11 cellular contexts compared by ENCODE assay signal in the genomic region with DNA sequence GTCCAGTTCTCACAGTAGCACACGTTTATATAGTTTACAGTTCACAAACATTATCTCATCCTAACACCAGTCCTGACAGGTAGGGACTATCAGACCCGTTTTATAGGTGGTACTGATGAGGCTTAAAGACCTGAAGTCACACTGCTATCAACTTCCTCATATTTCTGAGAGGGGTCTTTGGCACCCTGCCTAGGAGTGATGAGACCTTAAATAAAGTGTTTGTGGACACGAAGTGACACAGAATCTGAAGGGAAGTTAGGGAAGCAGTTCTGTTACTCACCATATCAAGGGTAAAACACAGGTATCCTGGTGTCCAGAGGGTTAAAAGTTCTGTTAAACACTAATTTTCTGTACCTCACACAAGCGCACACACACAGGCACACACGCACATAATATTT. TPM values are rescaled to one million over a fixed set of nuclear protein-coding genes. Genes with fewer than 3 reads are reported as not detected.
DNase-seq lines count a peak whose midpoint lies in the region; ATAC-seq and TF ChIP-seq lines count a peak whose summit lies in the region.
"Had no signal": no experiment of that assay in that cellular context is flagged by ENCODE, and none has a peak within 500 bp of the region (broad histone marks: within the 10 kb centered on the region; RNA-seq: fewer than 3 reads in every experiment).

No MANE protein-coding gene starts in this region.

- no peaks in the 10 kb centered on the region for H3K36me3 Mint-ChIP-seq in stimulated activated naive CD8-positive, alpha-beta T cell treated with anti-CD3 and anti-CD28 coated beads, Interleukin-15, Interleukin-2, amounts not matched to agents 100 ng/mL and 50 ng/mL, for 24 hours (ENCODE audit: low read depth)
- H3K36me3 Mint-ChIP-seq in dendritic cell treated with granulocyte-macrophage colony-stimulating factor and Interleukin-4, amounts not matched to agents 40 ng/mL and 50 ng/mL, for 4 days (ENCODE audit: low read depth), result no peaks in the 10 kb centered on the region

- DNase-seq in stimulated activated naive CD8-positive, alpha-beta T cell treated with anti-CD3 and anti-CD28 coated beads, Interleukin-15, Interleukin-2, amounts not matched to agents 100 U/mL and 50 U/mL, for 24 hours, result no peak
- DNase-seq in mucosa of descending colon (no peak), cortex of kidney (lab: John Stamatoyannopoulos, UW) (no peak), DMS 273 treated with DMSO at 0.1 percent for 48 hours (lab: John Stamatoyannopoulos, UW) (no peak), spleen (no peak)
- DNase-seq: effector CD8-positive, alpha-beta T cell had no signal

- intact Hi-C loops in dendritic cell treated with granulocyte-macrophage colony-stimulating factor and Interleukin-4, amounts not matched to agents 40 ng/mL and 50 ng/mL, for 4 days (cut with micrococcal nuclease), result no loop called here
- intact Hi-C loops in mucosa of descending colon (cut with DNase I, micrococcal nuclease), result no loop called here
- intact Hi-C loops in spleen (cut with DNase I; ENCODE audit: low total_unique reads), result no loop called here

- H3K9me3 ChIP-seq in mucosa of descending colon, result no peaks in the 10 kb centered on the region
- H3K9me3 ChIP-seq in spleen, result no peaks in the 10 kb centered on the region

- H3K9me3 Mint-ChIP-seq in stimulated activated naive CD8-positive, alpha-beta T cell treated with anti-CD3 and anti-CD28 coated beads, Interleukin-15, Interleukin-2, amounts not matched to agents 100 ng/mL and 50 ng/mL, for 24 hours, result no peaks in the 10 kb centered on the region
- H3K9me3 Mint-ChIP-seq in dendritic cell treated with granulocyte-macrophage colony-stimulating factor and Interleukin-4, amounts not matched to agents 40 ng/mL and 50 ng/mL, for 4 days, result no peaks in the 10 kb centered on the region

- no peak for ATAC-seq in stimulated activated naive CD8-positive, alpha-beta T cell treated with anti-CD3 and anti-CD28 coated beads, Interleukin-15, Interleukin-2, amounts not matched to agents 100 U/mL and 50 U/mL, for 24 hours
- ATAC-seq in mucosa of descending colon (peak; percentile 32), GM19463 (IDR thresholded peaks at IDR 0.05; ENCODE audit: unreplicated experiment) (no peak)

- peaks cover 66% of the 10 kb centered on the region for H3K27me3 Mint-ChIP-seq in stimulated activated naive CD8-positive, alpha-beta T cell treated with anti-CD3 and anti-CD28 coated beads, Interleukin-15, Interleukin-2, amounts not matched to agents 100 ng/mL and 50 ng/mL, for 24 hours
- H3K27me3 Mint-ChIP-seq in dendritic cell treated with granulocyte-macrophage colony-stimulating factor and Interleukin-4, amounts not matched to agents 40 ng/mL and 50 ng/mL, for 4 days, result peaks cover 60% of the 10 kb centered on the region

- H3K27ac Mint-ChIP-seq in stimulated activated naive CD8-positive, alpha-beta T cell treated with anti-CD3 and anti-CD28 coated beads, Interleukin-15, Interleukin-2, amounts not matched to agents 100 ng/mL and 50 ng/mL, for 24 hours, result peak overlapping the region; percentile 45
- H3K27ac Mint-ChIP-seq in dendritic cell treated with granulocyte-macrophage colony-stimulating factor and Interleukin-4, amounts not matched to agents 40 ng/mL and 50 ng/mL, for 4 days, result no peak overlapping the region

- H3K4me1 ChIP-seq in mucosa of descending colon (ENCODE audit: low read depth), result peaks cover 13% of the 10 kb centered on the region
- H3K4me1 ChIP-seq in spleen, result peaks cover 9 to 46% (median 26%) of the 10 kb centered on the region in 6 donors

- H3K27me3 ChIP-seq in spleen (replicated peaks in 1 of 7), result peaks cover 0 to 80% (median 41%) of the 10 kb centered on the region in 7 donors

- peaks cover 40% of the 10 kb centered on the region for H3K4me1 Mint-ChIP-seq in stimulated activated naive CD8-positive, alpha-beta T cell treated with anti-CD3 and anti-CD28 coated beads, Interleukin-15, Interleukin-2, amounts not matched to agents 100 ng/mL and 50 ng/mL, for 24 hours (ENCODE audit: low read depth)
- peaks cover 26% of the 10 kb centered on the region for H3K4me1 Mint-ChIP-seq in dendritic cell treated with granulocyte-macrophage colony-stimulating factor and Interleukin-4, amounts not matched to agents 40 ng/mL and 50 ng/mL, for 4 days (ENCODE audit: low read depth)

- H3K27ac ChIP-seq in spleen, result peak overlapping the region in 1 of 8 donors; percentile 70

- WGBS in spleen, 5 donors, result 14 to 29% (median 22%) methylated on average over 5 of the region's 5 CpGs

- H3K36me3 ChIP-seq in mucosa of descending colon (ENCODE audit: low read depth) (no peaks in the 10 kb centered on the region), spleen (no peaks in the 10 kb centered on the region)

- TF ChIP-seq CTCF in mucosa of descending colon (IDR thresholded peaks at IDR 0.05), result no peak
- TF ChIP-seq CTCF in spleen (IDR thresholded peaks at IDR 0.05 in 8 of 11, conservative IDR thresholded peaks at IDR 0.05 in 3 of 11), result no peak

- peak overlapping the region; percentile 47 for H3K4me3 Mint-ChIP-seq in stimulated activated naive CD8-positive, alpha-beta T cell treated with anti-CD3 and anti-CD28 coated beads, Interleukin-15, Interleukin-2, amounts not matched to agents 100 ng/mL and 50 ng/mL, for 24 hours
- H3K4me3 Mint-ChIP-seq in dendritic cell treated with granulocyte-macrophage colony-stimulating factor and Interleukin-4, amounts not matched to agents 40 ng/mL and 50 ng/mL, for 4 days, result peak overlapping the region; percentile 7

- no peak for TF ChIP-seq POLR2A in spleen (IDR thresholded peaks at IDR 0.05)

- H3K4me3 ChIP-seq in mucosa of descending colon (no peak overlapping the region), spleen (peak overlapping the region in 4 of 8 donors; percentile 32 to 43 (median 37))

RNA-seq across cellular contexts. Expression of a gene that starts 0.6 kb away (rescaled TPM):
- total RNA-seq in mucosa of descending colon (under 1 TPM; 0.23 to 0.65 (median 0.32) TPM), spleen (1 to 10 TPM in 3 of 7 donors, under 1 TPM in 3, not detected in 1; 0.35 to 1.7 (median 0.80) TPM)
- polyA plus RNA-seq in spleen, result 1 to 10 TPM in 1 of 3 donors, under 1 TPM in 2; 0.50 to 1.0 (median 0.61) TPM
- total RNA-seq: M059J, RPMI7951 had no signal

RNA-seq across cellular contexts. Expression of a gene that starts 31.1 kb away (rescaled TPM):
- total RNA-seq in mucosa of descending colon (10 to 100 TPM; 20.4 to 42.4 (median 32.4) TPM), spleen (10 to 100 TPM; 31.4 to 48.6 (median 40.1) TPM)
- 10 to 100 TPM; 19.3 to 23.1 (median 22.1) TPM for polyA plus RNA-seq in spleen
